In the genomic region with DNA sequence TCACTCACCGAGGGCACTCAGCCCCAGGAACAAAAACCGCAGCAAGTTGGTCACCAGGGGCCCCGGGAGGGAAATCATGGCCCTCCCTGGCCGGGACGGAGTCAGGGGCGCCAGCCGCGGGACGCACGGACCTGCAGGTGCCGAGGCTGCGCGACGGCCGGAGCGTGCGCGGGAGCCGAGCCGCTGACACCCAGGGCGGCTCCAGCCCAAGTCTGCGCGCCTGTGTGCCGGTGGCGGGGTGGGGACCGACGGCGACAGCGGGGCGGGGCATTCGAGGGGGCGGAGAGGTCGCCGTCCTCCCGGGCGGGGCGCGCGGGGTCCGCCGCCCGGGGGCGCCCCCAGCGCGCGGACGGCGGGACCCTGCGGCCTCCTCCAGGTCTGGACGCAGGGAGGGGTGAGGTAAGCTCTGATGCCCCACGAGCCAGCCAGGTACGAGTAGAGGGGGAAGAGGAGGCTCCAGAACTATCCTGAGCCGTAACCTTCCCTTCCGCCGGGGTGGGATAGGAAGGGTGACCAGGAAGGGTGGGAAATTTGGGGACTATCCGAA, we compare ENCODE assay signal across 8 cellular contexts. TPM values are rescaled to one million over a fixed set of nuclear protein-coding genes. Genes with fewer than 3 reads are reported as not detected.
A peak's percentile ranks its signal among the peaks of the same experiment; 100 is the strongest.
DNase-seq lines count a peak whose midpoint lies in the region; ATAC-seq and TF ChIP-seq lines count a peak whose summit lies in the region.

A gene with protein sequence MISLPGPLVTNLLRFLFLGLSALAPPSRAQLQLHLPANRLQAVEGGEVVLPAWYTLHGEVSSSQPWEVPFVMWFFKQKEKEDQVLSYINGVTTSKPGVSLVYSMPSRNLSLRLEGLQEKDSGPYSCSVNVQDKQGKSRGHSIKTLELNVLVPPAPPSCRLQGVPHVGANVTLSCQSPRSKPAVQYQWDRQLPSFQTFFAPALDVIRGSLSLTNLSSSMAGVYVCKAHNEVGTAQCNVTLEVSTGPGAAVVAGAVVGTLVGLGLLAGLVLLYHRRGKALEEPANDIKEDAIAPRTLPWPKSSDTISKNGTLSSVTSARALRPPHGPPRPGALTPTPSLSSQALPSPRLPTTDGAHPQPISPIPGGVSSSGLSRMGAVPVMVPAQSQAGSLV (minus strand): TSS at position 214 of the 547 bp plus-strand sequence. CDS start 136 bp downstream, at position 78.

- H3K27ac Mint-ChIP-seq in activated T-helper 17 cell treated with anti-CD3 and anti-CD28 coated beads, Interleukin-2, amount 50 U/mL, for 72 hours, result peak within 1 kb of the TSS; percentile 30

- peak within 1 kb of the TSS; percentile 49 to 83 (median 80) for H3K27ac ChIP-seq in gastroesophageal sphincter

- intact Hi-C loops in posterior vena cava (cut with DNase I), result loop anchor here (2.0 to 10.0 kb wide), 5 partner anchors 35 to 97 kb away; a partner anchor contains a TSS

- no peak for TF ChIP-seq EP300 in gastroesophageal sphincter (IDR thresholded peaks at IDR 0.05)

- H3K4me1 ChIP-seq in gastroesophageal sphincter, result peaks cover 0 to 63% (median 28%) of the 10 kb centered on the region in 3 donors

- peaks cover 21% of the 10 kb centered on the region for H3K36me3 Mint-ChIP-seq in activated T-helper 17 cell treated with anti-CD3 and anti-CD28 coated beads, Interleukin-2, amount 50 U/mL, for 72 hours (ENCODE audit: low read depth)

- peaks cover 59% of the 10 kb centered on the region for H3K27me3 ChIP-seq in gastroesophageal sphincter

- WGBS in gastroesophageal sphincter (ENCODE audit: low coverage in 1 of 2), 2 donors, result 0% methylated on average over 1 of the region's 56 CpGs

- peak within 1 kb of the TSS; percentile 83 for H3K4me3 Mint-ChIP-seq in activated T-helper 17 cell treated with anti-CD3 and anti-CD28 coated beads, Interleukin-2, amount 50 U/mL, for 72 hours

- H3K4me1 Mint-ChIP-seq in activated T-helper 17 cell treated with anti-CD3 and anti-CD28 coated beads, Interleukin-2, amount 50 U/mL, for 72 hours, result peaks cover 5% of the 10 kb centered on the region

- H3K36me3 ChIP-seq in gastroesophageal sphincter, result peaks cover 0 to 19% of the 10 kb centered on the region in 2 donors

- no peak for TF ChIP-seq CTCF in HFF-Myc (IDR thresholded peaks at IDR 0.05; ENCODE audit: low read depth, low read length, missing control alignments)
- TF ChIP-seq CTCF in gastroesophageal sphincter (IDR thresholded peaks at IDR 0.05), result no peak

- peak within 1 kb of the TSS; percentile 35 for H3K4me3 ChIP-seq in HFF-Myc (replicated peaks; ENCODE audit: low read depth, low read length)
- H3K4me3 ChIP-seq in gastroesophageal sphincter, result peak within 1 kb of the TSS; percentile 39 to 58

- no peaks in the 10 kb centered on the region for H3K9me3 Mint-ChIP-seq in activated T-helper 17 cell treated with anti-CD3 and anti-CD28 coated beads, Interleukin-2, amount 50 U/mL, for 72 hours

- H3K9me3 ChIP-seq in gastroesophageal sphincter, result no peaks in the 10 kb centered on the region

- no peak for DNase-seq in HFF-Myc (ENCODE audit: extremely low read depth, low read depth)
- peak; percentile 80 for DNase-seq in NCI-H526 treated with DMSO at 0.1 percent for 48 hours (lab: John Stamatoyannopoulos, UW)
- peak; percentile 88 for DNase-seq in posterior vena cava (ENCODE audit: low spot score)
- no peak for DNase-seq in KG1 (lab: John Stamatoyannopoulos, UW)
- DNase-seq in MV-4-11 (lab: John Stamatoyannopoulos, UW), result no peak

- H3K27me3 Mint-ChIP-seq in activated T-helper 17 cell treated with anti-CD3 and anti-CD28 coated beads, Interleukin-2, amount 50 U/mL, for 72 hours, result peaks cover 25% of the 10 kb centered on the region

- ATAC-seq in activated T-helper 17 cell treated with anti-CD3 and anti-CD28 coated beads, Interleukin-2, amount 50 U/mL, for 72 hours (replicated peaks), result peak; percentile 77
- no peak for ATAC-seq in gastroesophageal sphincter

- TF ChIP-seq POLR2A in GM15510 (IDR thresholded peaks at IDR 0.05; ENCODE audit: borderline replicate concordance, extremely low read depth, insufficient read length) (peak; percentile 86), gastroesophageal sphincter (IDR thresholded peaks at IDR 0.05) (peak; percentile 29 to 49)

RNA-seq across cellular contexts. Expression of the gene that starts here (rescaled TPM):
- under 1 TPM; 0.50 to 0.84 TPM for total RNA-seq in activated T-helper 17 cell treated with anti-CD3 and anti-CD28 coated beads, Interleukin-2, amount 50 U/mL, for 72 hours
- total RNA-seq in gastroesophageal sphincter (10 to 100 TPM in 3 of 4 donors, 1 to 10 TPM in 1; 9.8 to 38.4 (median 22.4) TPM), posterior vena cava (10 to 100 TPM; 71.5 to 76.9 TPM)

Comparison
In these comparisons a context has a peak if more than half of its experiments do, and no peak if none do; other contexts are left out.
1. RNA of the gene that starts here (total RNA-seq): 71.5 to 76.9 TPM in posterior vena cava and 9.8 to 38.4 TPM in gastroesophageal sphincter; 0.50 to 0.84 TPM in activated T-helper 17 cell treated with anti-CD3 and anti-CD28 coated beads, Interleukin-2, amount 50 U/mL, for 72 hours; every median in the first group is over 4 times any median in the second.
2. Peak in ATAC-seq in activated T-helper 17 cell treated with anti-CD3 and anti-CD28 coated beads, Interleukin-2, amount 50 U/mL, for 72 hours; RNA of the gene not detected or under 1 TPM.
3. DNase-seq: peak in NCI-H526 treated with DMSO at 0.1 percent for 48 hours (single experiment) and posterior vena cava (single experiment); none in HFF-Myc (single experiment), KG1 (single experiment) and MV-4-11 (single experiment).